ENCODE assay signal across 3 cellular contexts in genomic region chr12:124049451-124050094, GRCh38.
TF ChIP-seq lines count a peak whose summit lies in the region.

No MANE protein-coding gene starts in this region.

TF ChIP-seq in SK-N-SH, 30 proteins besides CTCF, POLR2A, EP300 and RAD21 (continued from another document):
- TF ChIP-seq USF1 (IDR thresholded peaks at IDR 0.05; ENCODE audit: borderline replicate concordance, low read depth) (no peak), RFX5 (IDR thresholded peaks at IDR 0.05; ENCODE audit: low read length) (no peak), TEAD4 (IDR thresholded peaks at IDR 0.05; ENCODE audit: borderline replicate concordance, insufficient read depth) (no peak), ZBTB33 (IDR thresholded peaks at IDR 0.05; ENCODE audit: borderline replicate concordance, low read depth) (no peak), POLR2AphosphoS5 (IDR thresholded peaks at IDR 0.05; ENCODE audit: low read depth, low read length) (no peak), GATA2 (CRISPR knock-in tag; IDR thresholded peaks at IDR 0.05) (peak; percentile 73)

TF ChIP-seq in SK-N-SH treated with all-trans-retinoic acid at 6 μM for 48 hours, 23 proteins besides CTCF, POLR2A, EP300 and RAD21 (continued from another document):
- TF ChIP-seq ZNF8 (CRISPR knock-in tag; IDR thresholded peaks at IDR 0.05) = no peak
- TF ChIP-seq SNAI2 (CRISPR knock-in tag; IDR thresholded peaks at IDR 0.05) = no peak
- TF ChIP-seq ZNF565 (CRISPR knock-in tag; conservative IDR thresholded peaks at IDR 0.05; ENCODE audit: low read depth) = no peak
- no peak for TF ChIP-seq ZFP3 (CRISPR knock-in tag; IDR thresholded peaks at IDR 0.05)
- no peak for TF ChIP-seq TSHZ2 (CRISPR knock-in tag; IDR thresholded peaks at IDR 0.05)
- no peak for TF ChIP-seq GLIS3 (CRISPR knock-in tag; IDR thresholded peaks at IDR 0.05)

TF ChIP-seq in endothelial cell of umbilical vein, 7 proteins besides CTCF, POLR2A, EP300 and RAD21 (continued from another document):
- TF ChIP-seq POLR2AphosphoS5 (IDR thresholded peaks at IDR 0.05; ENCODE audit: insufficient read depth, low read depth, low read length) (no peak), FOS (IDR thresholded peaks at IDR 0.05; ENCODE audit: borderline replicate concordance, insufficient read depth, low read length) (no peak), EZH2 (IDR thresholded peaks at IDR 0.05; ENCODE audit: borderline replicate concordance, low read depth, low read length, severe bottlenecking) (no peak), JUN (IDR thresholded peaks at IDR 0.05; ENCODE audit: borderline replicate concordance, insufficient read depth, insufficient read length, low read depth) (no peak), MYC (IDR thresholded peaks at IDR 0.05; ENCODE audit: low read depth, low read length) (no peak)
